In genomic region chr2:70680735-70681134, GRCh38 we compare ENCODE assay signal across 11 cellular contexts.
"Had no signal": no experiment of that assay in that cellular context is flagged by ENCODE, and none has a peak within 500 bp of the region (broad histone marks: within the 10 kb centered on the region; RNA-seq: fewer than 3 reads in every experiment).

No MANE protein-coding gene starts in this region.

- ATAC-seq: HCT116 had no signal

- H3K4me3 ChIP-seq: GM23248, HAP-1 had no signal

- H3K27ac ChIP-seq: GM23248, KMS-11 had no signal

- DNase-seq: GM23248, GOT3, H7, HFFc6, IMR-90, Karpas-422, KBM-7 had no signal

- FAIRE-seq: HTR-8/SVneo had no signal

- H3K9me3 ChIP-seq: HAP-1 had no signal
